Comparison of ENCODE assay signal across 33 cellular contexts in the genomic region with DNA sequence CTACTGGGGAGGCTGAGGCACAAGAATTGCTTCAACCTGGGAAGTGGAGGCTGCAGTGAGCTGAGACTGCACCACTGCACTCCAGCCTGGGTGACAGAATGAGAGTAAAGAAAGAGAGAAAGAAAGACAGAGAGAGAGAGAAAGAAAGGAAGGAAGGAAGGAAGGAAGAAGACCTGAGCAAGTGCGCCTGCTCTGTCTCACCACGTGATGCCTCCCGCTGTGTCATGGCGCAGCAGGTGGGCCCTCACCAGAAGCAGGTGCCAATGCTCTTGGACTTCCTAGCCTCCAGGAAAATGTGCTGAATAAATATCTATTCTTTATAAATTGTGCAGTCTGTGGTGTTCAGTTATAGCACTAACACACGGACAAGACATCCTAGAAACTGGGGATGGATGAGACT.
"Had no signal": no experiment of that assay in that cellular context is flagged by ENCODE, and none has a peak within 500 bp of the region (broad histone marks: within the 10 kb centered on the region; RNA-seq: fewer than 3 reads in every experiment).

No MANE protein-coding gene starts in this region.

- FAIRE-seq: astrocyte, bronchial epithelial cell, colon had no signal

- H3K4me3 ChIP-seq: esophagus muscularis mucosa, gastrocnemius medialis, heart left ventricle had no signal

- H3K27ac ChIP-seq: brain microvascular endothelial cell, esophagus muscularis mucosa, foreskin keratinocyte, gastrocnemius medialis, heart left ventricle, WERI-Rb-1 had no signal

- H3K27me3 ChIP-seq: brain microvascular endothelial cell, gastrocnemius medialis had no signal

- H3K4me1 ChIP-seq: foreskin keratinocyte had no signal

- DNase-seq: activated B cell treated with CpG ODN at 0.5 μM for 24 hours; activated CD4-positive, alpha-beta T cell treated with anti-CD3 and anti-CD28 coated beads for 48 hours; activated CD4-positive, alpha-beta T cell treated with anti-CD3 and anti-CD28 coated beads, Interleukin-2, amount 50 U/mL, for 1 hour; activated CD4-positive, alpha-beta T cell treated with anti-CD3 and anti-CD28 coated beads, Interleukin-2, amount 50 U/mL, for 48 hours; activated CD8-positive, alpha-beta memory T cell treated with anti-CD3 and anti-CD28 coated beads for 24 hours; activated CD8-positive, alpha-beta T cell treated with anti-CD3 and anti-CD28 coated beads for 36 hours; activated gamma-delta T cell treated with Interleukin-2 at 50 U/mL for 16 hours; activated naive CD4-positive, alpha-beta T cell treated with anti-CD3 and anti-CD28 coated beads, Interleukin-2, amount 50 U/mL, for 16 hours; activated naive CD4-positive, alpha-beta T cell treated with Interleukin-2 at 50 U/mL for 16 hours; activated T-cell treated with anti-CD3 and anti-CD28 coated beads, Interleukin-2, amount 50 U/mL, for 1 hour; activated T-cell treated with anti-CD3 and anti-CD28 coated beads, Interleukin-2, amount 50 U/mL, for 48 hours; amniotic stem cell; anterior cingulate cortex; brain microvascular endothelial cell; caudate nucleus; cortex of kidney; dermis blood vessel endothelial cell; effector CD4-positive, alpha-beta T cell; effector memory CD8-positive, alpha-beta T cell; erythroblast; foreskin keratinocyte; gastrocnemius medialis; glutamatergic neuron; heart left ventricle; T-helper 1 cell; T-helper 17 cell; T1000; WERI-Rb-1 had no signal

- H3K9me3 ChIP-seq: esophagus muscularis mucosa, gastrocnemius medialis, heart left ventricle had no signal

- ATAC-seq: activated CD4-positive, CD25-positive, alpha-beta regulatory T cell treated with anti-CD3 and anti-CD28 coated beads, Interleukin-2, amount 50 U/mL, for 24 hours; activated CD8-positive, alpha-beta T cell treated with anti-CD3 and anti-CD28 coated beads for 36 hours; effector memory CD8-positive, alpha-beta T cell; foreskin keratinocyte; gastrocnemius medialis; heart left ventricle; T-helper 17 cell had no signal

- H3K36me3 ChIP-seq: brain microvascular endothelial cell, esophagus muscularis mucosa, gastrocnemius medialis, heart left ventricle, WERI-Rb-1 had no signal
